In the genomic region with DNA sequence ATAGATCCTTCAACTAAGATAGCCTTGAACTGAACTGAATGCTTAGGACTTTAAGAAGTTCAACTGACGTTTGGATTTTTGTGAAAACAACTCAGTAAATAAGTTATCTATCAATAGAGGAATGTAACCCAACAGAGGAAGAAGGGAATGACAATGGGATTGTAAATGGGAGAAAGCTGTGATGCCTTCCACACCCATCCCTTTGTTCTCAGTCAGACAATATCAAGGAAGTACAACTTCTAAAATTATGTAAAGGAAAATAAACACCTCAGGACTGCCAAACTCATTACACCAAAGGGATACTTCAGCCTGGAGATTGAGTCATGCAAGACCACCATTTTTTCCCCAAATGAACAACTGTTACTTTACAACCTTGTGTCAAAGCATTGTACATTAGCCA, we compare ENCODE assay signal across 1 cellular context.
TF ChIP-seq lines count a peak whose summit lies in the region.

No MANE protein-coding gene starts in this region.

TF ChIP-seq in GM23338, 12 proteins besides CTCF, POLR2A, EP300 and RAD21 (continued from another document):
- TF ChIP-seq, protein P1, sequence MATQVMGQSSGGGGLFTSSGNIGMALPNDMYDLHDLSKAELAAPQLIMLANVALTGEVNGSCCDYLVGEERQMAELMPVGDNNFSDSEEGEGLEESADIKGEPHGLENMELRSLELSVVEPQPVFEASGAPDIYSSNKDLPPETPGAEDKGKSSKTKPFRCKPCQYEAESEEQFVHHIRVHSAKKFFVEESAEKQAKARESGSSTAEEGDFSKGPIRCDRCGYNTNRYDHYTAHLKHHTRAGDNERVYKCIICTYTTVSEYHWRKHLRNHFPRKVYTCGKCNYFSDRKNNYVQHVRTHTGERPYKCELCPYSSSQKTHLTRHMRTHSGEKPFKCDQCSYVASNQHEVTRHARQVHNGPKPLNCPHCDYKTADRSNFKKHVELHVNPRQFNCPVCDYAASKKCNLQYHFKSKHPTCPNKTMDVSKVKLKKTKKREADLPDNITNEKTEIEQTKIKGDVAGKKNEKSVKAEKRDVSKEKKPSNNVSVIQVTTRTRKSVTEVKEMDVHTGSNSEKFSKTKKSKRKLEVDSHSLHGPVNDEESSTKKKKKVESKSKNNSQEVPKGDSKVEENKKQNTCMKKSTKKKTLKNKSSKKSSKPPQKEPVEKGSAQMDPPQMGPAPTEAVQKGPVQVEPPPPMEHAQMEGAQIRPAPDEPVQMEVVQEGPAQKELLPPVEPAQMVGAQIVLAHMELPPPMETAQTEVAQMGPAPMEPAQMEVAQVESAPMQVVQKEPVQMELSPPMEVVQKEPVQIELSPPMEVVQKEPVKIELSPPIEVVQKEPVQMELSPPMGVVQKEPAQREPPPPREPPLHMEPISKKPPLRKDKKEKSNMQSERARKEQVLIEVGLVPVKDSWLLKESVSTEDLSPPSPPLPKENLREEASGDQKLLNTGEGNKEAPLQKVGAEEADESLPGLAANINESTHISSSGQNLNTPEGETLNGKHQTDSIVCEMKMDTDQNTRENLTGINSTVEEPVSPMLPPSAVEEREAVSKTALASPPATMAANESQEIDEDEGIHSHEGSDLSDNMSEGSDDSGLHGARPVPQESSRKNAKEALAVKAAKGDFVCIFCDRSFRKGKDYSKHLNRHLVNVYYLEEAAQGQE (IDR thresholded peaks at IDR 0.05; ENCODE audit: unreplicated experiment), result no peak
- TF ChIP-seq, protein P2, sequence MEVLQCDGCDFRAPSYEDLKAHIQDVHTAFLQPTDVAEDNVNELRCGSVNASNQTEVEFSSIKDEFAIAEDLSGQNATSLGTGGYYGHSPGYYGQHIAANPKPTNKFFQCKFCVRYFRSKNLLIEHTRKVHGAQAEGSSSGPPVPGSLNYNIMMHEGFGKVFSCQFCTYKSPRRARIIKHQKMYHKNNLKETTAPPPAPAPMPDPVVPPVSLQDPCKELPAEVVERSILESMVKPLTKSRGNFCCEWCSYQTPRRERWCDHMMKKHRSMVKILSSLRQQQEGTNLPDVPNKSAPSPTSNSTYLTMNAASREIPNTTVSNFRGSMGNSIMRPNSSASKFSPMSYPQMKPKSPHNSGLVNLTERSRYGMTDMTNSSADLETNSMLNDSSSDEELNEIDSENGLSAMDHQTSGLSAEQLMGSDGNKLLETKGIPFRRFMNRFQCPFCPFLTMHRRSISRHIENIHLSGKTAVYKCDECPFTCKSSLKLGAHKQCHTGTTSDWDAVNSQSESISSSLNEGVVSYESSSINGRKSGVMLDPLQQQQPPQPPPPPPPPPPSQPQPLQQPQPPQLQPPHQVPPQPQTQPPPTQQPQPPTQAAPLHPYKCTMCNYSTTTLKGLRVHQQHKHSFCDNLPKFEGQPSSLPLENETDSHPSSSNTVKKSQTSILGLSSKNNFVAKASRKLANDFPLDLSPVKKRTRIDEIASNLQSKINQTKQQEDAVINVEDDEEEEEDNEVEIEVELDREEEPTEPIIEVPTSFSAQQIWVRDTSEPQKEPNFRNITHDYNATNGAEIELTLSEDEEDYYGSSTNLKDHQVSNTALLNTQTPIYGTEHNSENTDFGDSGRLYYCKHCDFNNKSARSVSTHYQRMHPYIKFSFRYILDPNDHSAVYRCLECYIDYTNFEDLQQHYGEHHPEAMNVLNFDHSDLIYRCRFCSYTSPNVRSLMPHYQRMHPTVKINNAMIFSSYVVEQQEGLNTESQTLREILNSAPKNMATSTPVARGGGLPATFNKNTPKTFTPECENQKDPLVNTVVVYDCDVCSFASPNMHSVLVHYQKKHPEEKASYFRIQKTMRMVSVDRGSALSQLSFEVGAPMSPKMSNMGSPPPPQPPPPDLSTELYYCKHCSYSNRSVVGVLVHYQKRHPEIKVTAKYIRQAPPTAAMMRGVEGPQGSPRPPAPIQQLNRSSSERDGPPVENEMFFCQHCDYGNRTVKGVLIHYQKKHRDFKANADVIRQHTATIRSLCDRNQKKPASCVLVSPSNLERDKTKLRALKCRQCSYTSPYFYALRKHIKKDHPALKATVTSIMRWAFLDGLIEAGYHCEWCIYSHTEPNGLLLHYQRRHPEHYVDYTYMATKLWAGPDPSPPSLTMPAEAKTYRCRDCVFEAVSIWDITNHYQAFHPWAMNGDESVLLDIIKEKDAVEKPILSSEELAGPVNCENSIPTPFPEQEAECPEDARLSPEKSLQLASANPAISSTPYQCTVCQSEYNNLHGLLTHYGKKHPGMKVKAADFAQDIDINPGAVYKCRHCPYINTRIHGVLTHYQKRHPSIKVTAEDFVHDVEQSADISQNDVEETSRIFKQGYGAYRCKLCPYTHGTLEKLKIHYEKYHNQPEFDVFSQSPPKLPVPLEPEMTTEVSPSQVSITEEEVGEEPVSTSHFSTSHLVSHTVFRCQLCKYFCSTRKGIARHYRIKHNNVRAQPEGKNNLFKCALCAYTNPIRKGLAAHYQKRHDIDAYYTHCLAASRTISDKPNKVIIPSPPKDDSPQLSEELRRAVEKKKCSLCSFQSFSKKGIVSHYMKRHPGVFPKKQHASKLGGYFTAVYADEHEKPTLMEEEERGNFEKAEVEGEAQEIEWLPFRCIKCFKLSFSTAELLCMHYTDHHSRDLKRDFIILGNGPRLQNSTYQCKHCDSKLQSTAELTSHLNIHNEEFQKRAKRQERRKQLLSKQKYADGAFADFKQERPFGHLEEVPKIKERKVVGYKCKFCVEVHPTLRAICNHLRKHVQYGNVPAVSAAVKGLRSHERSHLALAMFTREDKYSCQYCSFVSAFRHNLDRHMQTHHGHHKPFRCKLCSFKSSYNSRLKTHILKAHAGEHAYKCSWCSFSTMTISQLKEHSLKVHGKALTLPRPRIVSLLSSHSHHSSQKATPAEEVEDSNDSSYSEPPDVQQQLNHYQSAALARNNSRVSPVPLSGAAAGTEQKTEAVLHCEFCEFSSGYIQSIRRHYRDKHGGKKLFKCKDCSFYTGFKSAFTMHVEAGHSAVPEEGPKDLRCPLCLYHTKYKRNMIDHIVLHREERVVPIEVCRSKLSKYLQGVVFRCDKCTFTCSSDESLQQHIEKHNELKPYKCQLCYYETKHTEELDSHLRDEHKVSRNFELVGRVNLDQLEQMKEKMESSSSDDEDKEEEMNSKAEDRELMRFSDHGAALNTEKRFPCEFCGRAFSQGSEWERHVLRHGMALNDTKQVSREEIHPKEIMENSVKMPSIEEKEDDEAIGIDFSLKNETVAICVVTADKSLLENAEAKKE (CRISPR knock-in tag; IDR thresholded peaks at IDR 0.05), result no peak
- TF ChIP-seq EZH2 (IDR thresholded peaks at IDR 0.05; ENCODE audit: low read depth, unreplicated experiment) (no peak), ZNF331 (CRISPR knock-in tag; IDR thresholded peaks at IDR 0.05; ENCODE audit: low read depth) (no peak), CREB1 (CRISPR knock-in tag; IDR thresholded peaks at IDR 0.05; ENCODE audit: low read depth) (no peak), ZNF114 (CRISPR knock-in tag; IDR thresholded peaks at IDR 0.05) (no peak), STAT1 (IDR thresholded peaks at IDR 0.05; ENCODE audit: unreplicated experiment) (no peak), POLR2AphosphoS5 (IDR thresholded peaks at IDR 0.05; ENCODE audit: low read depth) (no peak)
